ENCODE assay signal across 1 cellular context in the genomic region with DNA sequence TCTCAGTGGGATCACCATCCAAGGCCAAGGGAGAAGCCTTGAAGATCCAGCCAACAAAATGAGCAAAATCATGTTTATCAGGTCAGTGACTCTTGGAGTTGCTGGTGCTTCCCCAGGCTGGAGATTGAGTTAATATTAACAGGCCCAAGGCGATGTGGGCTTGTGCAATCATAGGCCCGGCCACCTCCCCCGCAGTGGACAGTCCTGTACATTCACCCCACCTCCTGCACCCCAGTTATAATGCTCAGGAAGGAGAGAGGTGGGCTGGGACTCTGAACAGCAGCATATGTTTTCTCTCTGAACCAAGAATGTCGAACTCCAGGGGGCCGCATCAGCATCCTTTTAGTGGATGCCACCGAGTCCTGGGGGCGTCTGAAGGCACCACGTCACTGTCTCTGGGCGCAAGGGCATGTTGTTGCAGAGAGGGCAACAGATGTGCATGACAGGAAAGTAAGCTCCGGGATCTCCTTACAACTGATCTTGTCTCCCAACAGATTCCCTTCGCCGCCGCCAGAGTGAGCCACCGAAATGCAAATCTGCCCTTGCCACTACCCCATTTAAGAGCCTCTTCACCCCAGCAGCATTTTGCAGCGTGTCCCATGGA.
TF ChIP-seq lines count a peak whose summit lies in the region.

No MANE protein-coding gene starts in this region.

TF ChIP-seq in HepG2, 621 proteins besides CTCF, POLR2A, EP300 and RAD21 (continued from another document and continues in another):
- TF ChIP-seq, protein P1, sequence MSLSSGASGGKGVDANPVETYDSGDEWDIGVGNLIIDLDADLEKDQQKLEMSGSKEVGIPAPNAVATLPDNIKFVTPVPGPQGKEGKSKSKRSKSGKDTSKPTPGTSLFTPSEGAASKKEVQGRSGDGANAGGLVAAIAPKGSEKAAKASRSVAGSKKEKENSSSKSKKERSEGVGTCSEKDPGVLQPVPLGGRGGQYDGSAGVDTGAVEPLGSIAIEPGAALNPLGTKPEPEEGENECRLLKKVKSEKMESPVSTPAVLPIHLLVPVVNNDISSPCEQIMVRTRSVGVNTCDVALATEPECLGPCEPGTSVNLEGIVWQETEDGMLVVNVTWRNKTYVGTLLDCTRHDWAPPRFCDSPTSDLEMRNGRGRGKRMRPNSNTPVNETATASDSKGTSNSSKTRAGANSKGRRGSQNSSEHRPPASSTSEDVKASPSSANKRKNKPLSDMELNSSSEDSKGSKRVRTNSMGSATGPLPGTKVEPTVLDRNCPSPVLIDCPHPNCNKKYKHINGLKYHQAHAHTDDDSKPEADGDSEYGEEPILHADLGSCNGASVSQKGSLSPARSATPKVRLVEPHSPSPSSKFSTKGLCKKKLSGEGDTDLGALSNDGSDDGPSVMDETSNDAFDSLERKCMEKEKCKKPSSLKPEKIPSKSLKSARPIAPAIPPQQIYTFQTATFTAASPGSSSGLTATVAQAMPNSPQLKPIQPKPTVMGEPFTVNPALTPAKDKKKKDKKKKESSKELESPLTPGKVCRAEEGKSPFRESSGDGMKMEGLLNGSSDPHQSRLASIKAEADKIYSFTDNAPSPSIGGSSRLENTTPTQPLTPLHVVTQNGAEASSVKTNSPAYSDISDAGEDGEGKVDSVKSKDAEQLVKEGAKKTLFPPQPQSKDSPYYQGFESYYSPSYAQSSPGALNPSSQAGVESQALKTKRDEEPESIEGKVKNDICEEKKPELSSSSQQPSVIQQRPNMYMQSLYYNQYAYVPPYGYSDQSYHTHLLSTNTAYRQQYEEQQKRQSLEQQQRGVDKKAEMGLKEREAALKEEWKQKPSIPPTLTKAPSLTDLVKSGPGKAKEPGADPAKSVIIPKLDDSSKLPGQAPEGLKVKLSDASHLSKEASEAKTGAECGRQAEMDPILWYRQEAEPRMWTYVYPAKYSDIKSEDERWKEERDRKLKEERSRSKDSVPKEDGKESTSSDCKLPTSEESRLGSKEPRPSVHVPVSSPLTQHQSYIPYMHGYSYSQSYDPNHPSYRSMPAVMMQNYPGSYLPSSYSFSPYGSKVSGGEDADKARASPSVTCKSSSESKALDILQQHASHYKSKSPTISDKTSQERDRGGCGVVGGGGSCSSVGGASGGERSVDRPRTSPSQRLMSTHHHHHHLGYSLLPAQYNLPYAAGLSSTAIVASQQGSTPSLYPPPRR (CRISPR knock-in tag; IDR thresholded peaks at IDR 0.05; ENCODE audit: borderline replicate concordance) = peak; percentile 80; the same call in 1 of the 2 replicates
- TF ChIP-seq STAT5B (CRISPR knock-in tag; IDR thresholded peaks at IDR 0.05) (no peak), TFDP1 (CRISPR knock-in tag; IDR thresholded peaks at IDR 0.05; ENCODE audit: borderline replicate concordance) (no peak), GABPA (IDR thresholded peaks at IDR 0.05; ENCODE audit: low read depth, low read length) (no peak), GABPA (CRISPR knock-in tag; IDR thresholded peaks at IDR 0.05; ENCODE audit: low read depth) (no peak; the same call in 1 of the 2 replicates), ATF3 (CRISPR knock-in tag; IDR thresholded peaks at IDR 0.05) (no peak), SMAD3 (CRISPR knock-in tag; IDR thresholded peaks at IDR 0.05) (no peak), KAT8 (CRISPR knock-in tag; IDR thresholded peaks at IDR 0.05) (0 out of 2 replicates have a peak, but pooled peaks have one; percentile 29), ZNF256 (CRISPR knock-in tag; conservative IDR thresholded peaks at IDR 0.05) (no peak), ARID3A (IDR thresholded peaks at IDR 0.05; ENCODE audit: low read depth, low read length) (peak; percentile 74), TARDBP (CRISPR knock-in tag; IDR thresholded peaks at IDR 0.05) (peak; percentile 59; the same call in 1 of the 2 replicates), ZNF607 (CRISPR knock-in tag; IDR thresholded peaks at IDR 0.05; ENCODE audit: borderline replicate concordance) (0 out of 2 replicates have a peak, but pooled peaks have one; percentile 20), RFX5 (IDR thresholded peaks at IDR 0.05; ENCODE audit: low read depth, low read length) (peak; percentile 88), ZNF550 (CRISPR knock-in tag; IDR thresholded peaks at IDR 0.05; ENCODE audit: borderline replicate concordance) (no peak), ADNP (CRISPR knock-in tag; IDR thresholded peaks at IDR 0.05) (no peak), NCOR1 (IDR thresholded peaks at IDR 0.05; ENCODE audit: borderline replicate concordance, low read length) (peak; percentile 66; the same call in 1 of the 2 replicates), ZNF234 (CRISPR knock-in tag; conservative IDR thresholded peaks at IDR 0.05) (no peak), USF2 (IDR thresholded peaks at IDR 0.05; ENCODE audit: low read depth, low read length) (no peak), USF2 (CRISPR knock-in tag; IDR thresholded peaks at IDR 0.05; ENCODE audit: borderline replicate concordance) (no peak), ZNF567 (CRISPR knock-in tag; IDR thresholded peaks at IDR 0.05; ENCODE audit: borderline replicate concordance) (no peak), EHMT2 (IDR thresholded peaks at IDR 0.05; ENCODE audit: borderline replicate concordance, low read depth, low read length) (no peak), ATAD3A (CRISPR knock-in tag; IDR thresholded peaks at IDR 0.05) (no peak), PREB (CRISPR knock-in tag; IDR thresholded peaks at IDR 0.05) (no peak), ZNF614 (CRISPR knock-in tag; IDR thresholded peaks at IDR 0.05; ENCODE audit: borderline replicate concordance) (0 out of 2 replicates have a peak, but pooled peaks have one; percentile 42), ARNTL (CRISPR knock-in tag; IDR thresholded peaks at IDR 0.05) (no peak), TGIF2 (CRISPR knock-in tag; IDR thresholded peaks at IDR 0.05) (peak; percentile 52; the same call in 1 of the 2 replicates), ZNF841 (CRISPR knock-in tag; IDR thresholded peaks at IDR 0.05; ENCODE audit: borderline replicate concordance) (no peak), ZNF446 (CRISPR knock-in tag; IDR thresholded peaks at IDR 0.05) (no peak), MAFG (CRISPR knock-in tag; IDR thresholded peaks at IDR 0.05) (no peak), SP4 (CRISPR knock-in tag; IDR thresholded peaks at IDR 0.05) (no peak), SOX6 (IDR thresholded peaks at IDR 0.05) (no peak), SOX6 (CRISPR knock-in tag; IDR thresholded peaks at IDR 0.05) (peak; percentile 85)
- TF ChIP-seq, protein P2, sequence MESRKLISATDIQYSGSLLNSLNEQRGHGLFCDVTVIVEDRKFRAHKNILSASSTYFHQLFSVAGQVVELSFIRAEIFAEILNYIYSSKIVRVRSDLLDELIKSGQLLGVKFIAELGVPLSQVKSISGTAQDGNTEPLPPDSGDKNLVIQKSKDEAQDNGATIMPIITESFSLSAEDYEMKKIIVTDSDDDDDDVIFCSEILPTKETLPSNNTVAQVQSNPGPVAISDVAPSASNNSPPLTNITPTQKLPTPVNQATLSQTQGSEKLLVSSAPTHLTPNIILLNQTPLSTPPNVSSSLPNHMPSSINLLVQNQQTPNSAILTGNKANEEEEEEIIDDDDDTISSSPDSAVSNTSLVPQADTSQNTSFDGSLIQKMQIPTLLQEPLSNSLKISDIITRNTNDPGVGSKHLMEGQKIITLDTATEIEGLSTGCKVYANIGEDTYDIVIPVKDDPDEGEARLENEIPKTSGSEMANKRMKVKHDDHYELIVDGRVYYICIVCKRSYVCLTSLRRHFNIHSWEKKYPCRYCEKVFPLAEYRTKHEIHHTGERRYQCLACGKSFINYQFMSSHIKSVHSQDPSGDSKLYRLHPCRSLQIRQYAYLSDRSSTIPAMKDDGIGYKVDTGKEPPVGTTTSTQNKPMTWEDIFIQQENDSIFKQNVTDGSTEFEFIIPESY (CRISPR knock-in tag; IDR thresholded peaks at IDR 0.05) = no peak
- TF ChIP-seq, protein P3, sequence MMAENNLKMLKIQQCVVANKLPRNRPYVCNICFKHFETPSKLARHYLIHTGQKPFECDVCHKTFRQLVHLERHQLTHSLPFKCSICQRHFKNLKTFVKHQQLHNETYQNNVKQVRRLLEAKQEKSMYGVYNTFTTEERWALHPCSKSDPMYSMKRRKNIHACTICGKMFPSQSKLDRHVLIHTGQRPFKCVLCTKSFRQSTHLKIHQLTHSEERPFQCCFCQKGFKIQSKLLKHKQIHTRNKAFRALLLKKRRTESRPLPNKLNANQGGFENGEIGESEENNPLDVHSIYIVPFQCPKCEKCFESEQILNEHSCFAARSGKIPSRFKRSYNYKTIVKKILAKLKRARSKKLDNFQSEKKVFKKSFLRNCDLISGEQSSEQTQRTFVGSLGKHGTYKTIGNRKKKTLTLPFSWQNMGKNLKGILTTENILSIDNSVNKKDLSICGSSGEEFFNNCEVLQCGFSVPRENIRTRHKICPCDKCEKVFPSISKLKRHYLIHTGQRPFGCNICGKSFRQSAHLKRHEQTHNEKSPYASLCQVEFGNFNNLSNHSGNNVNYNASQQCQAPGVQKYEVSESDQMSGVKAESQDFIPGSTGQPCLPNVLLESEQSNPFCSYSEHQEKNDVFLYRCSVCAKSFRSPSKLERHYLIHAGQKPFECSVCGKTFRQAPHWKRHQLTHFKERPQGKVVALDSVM (CRISPR knock-in tag; IDR thresholded peaks at IDR 0.05) = peak; percentile 61; the same call in 1 of the 2 replicates
- TF ChIP-seq, protein P4, sequence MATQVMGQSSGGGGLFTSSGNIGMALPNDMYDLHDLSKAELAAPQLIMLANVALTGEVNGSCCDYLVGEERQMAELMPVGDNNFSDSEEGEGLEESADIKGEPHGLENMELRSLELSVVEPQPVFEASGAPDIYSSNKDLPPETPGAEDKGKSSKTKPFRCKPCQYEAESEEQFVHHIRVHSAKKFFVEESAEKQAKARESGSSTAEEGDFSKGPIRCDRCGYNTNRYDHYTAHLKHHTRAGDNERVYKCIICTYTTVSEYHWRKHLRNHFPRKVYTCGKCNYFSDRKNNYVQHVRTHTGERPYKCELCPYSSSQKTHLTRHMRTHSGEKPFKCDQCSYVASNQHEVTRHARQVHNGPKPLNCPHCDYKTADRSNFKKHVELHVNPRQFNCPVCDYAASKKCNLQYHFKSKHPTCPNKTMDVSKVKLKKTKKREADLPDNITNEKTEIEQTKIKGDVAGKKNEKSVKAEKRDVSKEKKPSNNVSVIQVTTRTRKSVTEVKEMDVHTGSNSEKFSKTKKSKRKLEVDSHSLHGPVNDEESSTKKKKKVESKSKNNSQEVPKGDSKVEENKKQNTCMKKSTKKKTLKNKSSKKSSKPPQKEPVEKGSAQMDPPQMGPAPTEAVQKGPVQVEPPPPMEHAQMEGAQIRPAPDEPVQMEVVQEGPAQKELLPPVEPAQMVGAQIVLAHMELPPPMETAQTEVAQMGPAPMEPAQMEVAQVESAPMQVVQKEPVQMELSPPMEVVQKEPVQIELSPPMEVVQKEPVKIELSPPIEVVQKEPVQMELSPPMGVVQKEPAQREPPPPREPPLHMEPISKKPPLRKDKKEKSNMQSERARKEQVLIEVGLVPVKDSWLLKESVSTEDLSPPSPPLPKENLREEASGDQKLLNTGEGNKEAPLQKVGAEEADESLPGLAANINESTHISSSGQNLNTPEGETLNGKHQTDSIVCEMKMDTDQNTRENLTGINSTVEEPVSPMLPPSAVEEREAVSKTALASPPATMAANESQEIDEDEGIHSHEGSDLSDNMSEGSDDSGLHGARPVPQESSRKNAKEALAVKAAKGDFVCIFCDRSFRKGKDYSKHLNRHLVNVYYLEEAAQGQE (IDR thresholded peaks at IDR 0.05; ENCODE audit: borderline replicate concordance in 1 of 2, low read depth in 1 of 2, low read length in 2 of 2) = no peak
- TF ChIP-seq, protein P5, sequence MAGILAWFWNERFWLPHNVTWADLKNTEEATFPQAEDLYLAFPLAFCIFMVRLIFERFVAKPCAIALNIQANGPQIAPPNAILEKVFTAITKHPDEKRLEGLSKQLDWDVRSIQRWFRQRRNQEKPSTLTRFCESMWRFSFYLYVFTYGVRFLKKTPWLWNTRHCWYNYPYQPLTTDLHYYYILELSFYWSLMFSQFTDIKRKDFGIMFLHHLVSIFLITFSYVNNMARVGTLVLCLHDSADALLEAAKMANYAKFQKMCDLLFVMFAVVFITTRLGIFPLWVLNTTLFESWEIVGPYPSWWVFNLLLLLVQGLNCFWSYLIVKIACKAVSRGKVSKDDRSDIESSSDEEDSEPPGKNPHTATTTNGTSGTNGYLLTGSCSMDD (CRISPR knock-in tag; IDR thresholded peaks at IDR 0.05) = no peak
